ENCODE assay signal across 1 cellular context in genomic region chr12:85036736-85037135, GRCh38.
TF ChIP-seq lines count a peak whose summit lies in the region.

No MANE protein-coding gene starts in this region.

TF ChIP-seq in HepG2, 621 proteins besides CTCF, POLR2A, EP300 and RAD21:
- TF ChIP-seq AGO1 (IDR thresholded peaks at IDR 0.05; ENCODE audit: low read depth, low read length, poor library complexity, severe bottlenecking) (no peak), NCOR1 (IDR thresholded peaks at IDR 0.05; ENCODE audit: borderline replicate concordance, low read length) (no peak), GZF1 (CRISPR knock-in tag; IDR thresholded peaks at IDR 0.05) (no peak)
- TF ChIP-seq, protein P1, sequence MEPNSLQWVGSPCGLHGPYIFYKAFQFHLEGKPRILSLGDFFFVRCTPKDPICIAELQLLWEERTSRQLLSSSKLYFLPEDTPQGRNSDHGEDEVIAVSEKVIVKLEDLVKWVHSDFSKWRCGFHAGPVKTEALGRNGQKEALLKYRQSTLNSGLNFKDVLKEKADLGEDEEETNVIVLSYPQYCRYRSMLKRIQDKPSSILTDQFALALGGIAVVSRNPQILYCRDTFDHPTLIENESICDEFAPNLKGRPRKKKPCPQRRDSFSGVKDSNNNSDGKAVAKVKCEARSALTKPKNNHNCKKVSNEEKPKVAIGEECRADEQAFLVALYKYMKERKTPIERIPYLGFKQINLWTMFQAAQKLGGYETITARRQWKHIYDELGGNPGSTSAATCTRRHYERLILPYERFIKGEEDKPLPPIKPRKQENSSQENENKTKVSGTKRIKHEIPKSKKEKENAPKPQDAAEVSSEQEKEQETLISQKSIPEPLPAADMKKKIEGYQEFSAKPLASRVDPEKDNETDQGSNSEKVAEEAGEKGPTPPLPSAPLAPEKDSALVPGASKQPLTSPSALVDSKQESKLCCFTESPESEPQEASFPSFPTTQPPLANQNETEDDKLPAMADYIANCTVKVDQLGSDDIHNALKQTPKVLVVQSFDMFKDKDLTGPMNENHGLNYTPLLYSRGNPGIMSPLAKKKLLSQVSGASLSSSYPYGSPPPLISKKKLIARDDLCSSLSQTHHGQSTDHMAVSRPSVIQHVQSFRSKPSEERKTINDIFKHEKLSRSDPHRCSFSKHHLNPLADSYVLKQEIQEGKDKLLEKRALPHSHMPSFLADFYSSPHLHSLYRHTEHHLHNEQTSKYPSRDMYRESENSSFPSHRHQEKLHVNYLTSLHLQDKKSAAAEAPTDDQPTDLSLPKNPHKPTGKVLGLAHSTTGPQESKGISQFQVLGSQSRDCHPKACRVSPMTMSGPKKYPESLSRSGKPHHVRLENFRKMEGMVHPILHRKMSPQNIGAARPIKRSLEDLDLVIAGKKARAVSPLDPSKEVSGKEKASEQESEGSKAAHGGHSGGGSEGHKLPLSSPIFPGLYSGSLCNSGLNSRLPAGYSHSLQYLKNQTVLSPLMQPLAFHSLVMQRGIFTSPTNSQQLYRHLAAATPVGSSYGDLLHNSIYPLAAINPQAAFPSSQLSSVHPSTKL (CRISPR knock-in tag; IDR thresholded peaks at IDR 0.05), result no peak
